25 cellular contexts compared by ENCODE assay signal in the genomic region with DNA sequence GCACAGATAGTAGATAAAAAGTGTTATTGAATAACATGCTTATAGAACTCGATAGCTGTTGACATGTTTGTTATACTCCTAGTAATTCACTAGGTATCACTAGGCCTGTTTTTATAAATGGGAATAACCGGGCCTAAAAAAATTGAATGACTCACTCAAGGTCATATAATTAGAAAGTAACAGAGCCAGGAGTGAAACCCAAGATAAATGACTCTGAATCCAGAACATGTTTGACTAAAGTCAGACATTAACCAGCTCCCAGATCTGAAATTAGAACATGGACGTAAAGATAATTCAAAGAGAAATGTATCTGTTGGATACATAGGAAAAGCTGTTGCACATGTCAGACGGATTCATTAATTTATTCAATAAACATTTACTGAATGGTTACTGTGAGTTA. TPM values are rescaled to one million over a fixed set of nuclear protein-coding genes. Genes with fewer than 3 reads are reported as not detected.
DNase-seq lines count a peak whose midpoint lies in the region; ATAC-seq and TF ChIP-seq lines count a peak whose summit lies in the region.
"Had no signal": no experiment of that assay in that cellular context is flagged by ENCODE, and none has a peak within 500 bp of the region (broad histone marks: within the 10 kb centered on the region; RNA-seq: fewer than 3 reads in every experiment).

No MANE protein-coding gene starts in this region.

- H3K27me3 Mint-ChIP-seq in activated CD8-positive, alpha-beta memory T cell treated with anti-CD3 and anti-CD28 coated beads, Interleukin-2, amount 10 ng/mL, durations not matched to agents 7 days and 5 days = no peaks in the 10 kb centered on the region
- H3K27me3 Mint-ChIP-seq: stimulated activated memory B cell treated with anti-CD40 and anti-IgM and Interleukin-4, amounts not matched to agents 10 μg/mL and 1 μg/mL and 100 μg/mL, for 72 hours had no signal

- no peak for TF ChIP-seq POLR2A in GM18505 (IDR thresholded peaks at IDR 0.05; ENCODE audit: borderline replicate concordance, extremely low read depth, insufficient read depth, insufficient read length)

- H3K4me1 Mint-ChIP-seq in activated CD8-positive, alpha-beta memory T cell treated with anti-CD3 and anti-CD28 coated beads, Interleukin-2, amount 10 ng/mL, durations not matched to agents 7 days and 5 days = no peaks in the 10 kb centered on the region
- H3K4me1 Mint-ChIP-seq: activated CD4-positive, alpha-beta memory T cell treated with anti-CD3 and anti-CD28 coated beads, Interleukin-2, amount 10 ng/mL, durations not matched to agents 7 days and 5 days; nephron; stimulated activated memory B cell treated with anti-CD40 and anti-IgM and Interleukin-4, amounts not matched to agents 10 μg/mL and 1 μg/mL and 100 μg/mL, for 72 hours had no signal

- H3K4me3 Mint-ChIP-seq in activated CD8-positive, alpha-beta memory T cell treated with anti-CD3 and anti-CD28 coated beads, Interleukin-2, amount 10 ng/mL, durations not matched to agents 7 days and 5 days = no peak overlapping the region
- H3K4me3 Mint-ChIP-seq: activated CD4-positive, alpha-beta memory T cell treated with anti-CD3 and anti-CD28 coated beads, Interleukin-2, amount 10 ng/mL, durations not matched to agents 7 days and 5 days; activated naive CD4-positive, alpha-beta T cell treated with anti-CD3 and anti-CD28 coated beads for 36 hours; nephron; stimulated activated memory B cell treated with anti-CD40 and anti-IgM and Interleukin-4, amounts not matched to agents 10 μg/mL and 1 μg/mL and 100 μg/mL, for 72 hours had no signal

- H3K9me3 Mint-ChIP-seq in activated CD8-positive, alpha-beta memory T cell treated with anti-CD3 and anti-CD28 coated beads, Interleukin-2, amount 10 ng/mL, durations not matched to agents 7 days and 5 days (ENCODE audit: low read depth) = no peaks in the 10 kb centered on the region
- H3K9me3 Mint-ChIP-seq: activated CD4-positive, alpha-beta memory T cell treated with anti-CD3 and anti-CD28 coated beads, Interleukin-2, amount 10 ng/mL, durations not matched to agents 7 days and 5 days; activated naive CD4-positive, alpha-beta T cell treated with anti-CD3 and anti-CD28 coated beads for 36 hours; nephron; stimulated activated memory B cell treated with anti-CD40 and anti-IgM and Interleukin-4, amounts not matched to agents 10 μg/mL and 1 μg/mL and 100 μg/mL, for 72 hours had no signal

- no peaks in the 10 kb centered on the region for H3K36me3 Mint-ChIP-seq in activated CD8-positive, alpha-beta memory T cell treated with anti-CD3 and anti-CD28 coated beads, Interleukin-2, amount 10 ng/mL, durations not matched to agents 7 days and 5 days
- H3K36me3 Mint-ChIP-seq: stimulated activated memory B cell treated with anti-CD40 and anti-IgM and Interleukin-4, amounts not matched to agents 10 μg/mL and 1 μg/mL and 100 μg/mL, for 72 hours had no signal

- CTCF ChIA-PET in activated CD8-positive, alpha-beta memory T cell treated with anti-CD3 and anti-CD28 coated beads, Interleukin-2, amount 10 ng/mL, durations not matched to agents 7 days and 5 days (lab: Charles Lee) = no interaction called here

- DNase-seq in LHCN-M2 (ENCODE audit: low read depth) (peak; percentile 39), fibroblast of gingiva (ENCODE audit: low read depth) (peak; percentile 15), myocyte (ENCODE audit: low read depth) (peak; percentile 65)
- DNase-seq in activated CD8-positive, alpha-beta memory T cell treated with anti-CD3 and anti-CD28 coated beads, Interleukin-2, amount 10 ng/mL, durations not matched to agents 7 days and 5 days = no peak
- DNase-seq: activated CD4-positive, alpha-beta memory T cell treated with anti-CD3 and anti-CD28 coated beads, Interleukin-2, amount 10 ng/mL, durations not matched to agents 7 days and 5 days; activated CD4-positive, CD25-positive, alpha-beta regulatory T cell treated with anti-CD3 and anti-CD28 coated beads, Interleukin-2, amount 50 U/mL, for 72 hours; activated naive CD4-positive, alpha-beta T cell treated with anti-CD3 and anti-CD28 coated beads for 36 hours; colonic mucosa; COR-L47; DMS53; effector CD4-positive, alpha-beta T cell; HCEC 1CT; Karpas-422; mammary epithelial cell; MV-4-11; NCI-H1436 treated with DMSO at 0.1 percent for 48 hours; NCI-H446; T-helper 2 cell; upper lobe of left lung had no signal

- H3K27ac Mint-ChIP-seq in activated CD8-positive, alpha-beta memory T cell treated with anti-CD3 and anti-CD28 coated beads, Interleukin-2, amount 10 ng/mL, durations not matched to agents 7 days and 5 days = no peak overlapping the region
- H3K27ac Mint-ChIP-seq: activated CD4-positive, alpha-beta memory T cell treated with anti-CD3 and anti-CD28 coated beads, Interleukin-2, amount 10 ng/mL, durations not matched to agents 7 days and 5 days; activated naive CD4-positive, alpha-beta T cell treated with anti-CD3 and anti-CD28 coated beads for 36 hours; nephron; stimulated activated memory B cell treated with anti-CD40 and anti-IgM and Interleukin-4, amounts not matched to agents 10 μg/mL and 1 μg/mL and 100 μg/mL, for 72 hours had no signal

- ATAC-seq in SK-N-SH treated with all-trans-retinoic acid at 6 μM for 48 hours = peak; percentile 74
- ATAC-seq in GM18505 (IDR thresholded peaks at IDR 0.05; ENCODE audit: unreplicated experiment) = no peak
- ATAC-seq in activated CD8-positive, alpha-beta memory T cell treated with anti-CD3 and anti-CD28 coated beads, Interleukin-2, amount 10 ng/mL, durations not matched to agents 7 days and 5 days = no peak
- no peak for ATAC-seq in HG03175 (IDR thresholded peaks at IDR 0.05; ENCODE audit: unreplicated experiment)
- ATAC-seq in GM21717 (IDR thresholded peaks at IDR 0.05; ENCODE audit: unreplicated experiment) = no peak
- ATAC-seq: stimulated activated memory B cell treated with anti-CD40 and anti-IgM and Interleukin-4, amounts not matched to agents 10 μg/mL and 1 μg/mL and 100 μg/mL, for 72 hours had no signal

TF ChIP-seq in SK-N-SH treated with all-trans-retinoic acid at 6 μM for 48 hours, 23 proteins besides CTCF, POLR2A, EP300 and RAD21:
- TF ChIP-seq, protein P1, sequence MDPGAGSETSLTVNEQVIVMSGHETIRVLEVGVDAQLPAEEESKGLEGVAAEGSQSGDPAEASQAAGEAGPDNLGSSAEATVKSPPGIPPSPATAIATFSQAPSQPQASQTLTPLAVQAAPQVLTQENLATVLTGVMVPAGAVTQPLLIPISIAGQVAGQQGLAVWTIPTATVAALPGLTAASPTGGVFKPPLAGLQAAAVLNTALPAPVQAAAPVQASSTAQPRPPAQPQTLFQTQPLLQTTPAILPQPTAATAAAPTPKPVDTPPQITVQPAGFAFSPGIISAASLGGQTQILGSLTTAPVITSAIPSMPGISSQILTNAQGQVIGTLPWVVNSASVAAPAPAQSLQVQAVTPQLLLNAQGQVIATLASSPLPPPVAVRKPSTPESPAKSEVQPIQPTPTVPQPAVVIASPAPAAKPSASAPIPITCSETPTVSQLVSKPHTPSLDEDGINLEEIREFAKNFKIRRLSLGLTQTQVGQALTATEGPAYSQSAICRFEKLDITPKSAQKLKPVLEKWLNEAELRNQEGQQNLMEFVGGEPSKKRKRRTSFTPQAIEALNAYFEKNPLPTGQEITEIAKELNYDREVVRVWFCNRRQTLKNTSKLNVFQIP (CRISPR knock-in tag; IDR thresholded peaks at IDR 0.05; ENCODE audit: borderline replicate concordance, low read depth) = no peak
- no peak for TF ChIP-seq BACH2 (CRISPR knock-in tag; IDR thresholded peaks at IDR 0.05; ENCODE audit: borderline replicate concordance)
- TF ChIP-seq OSR1 (CRISPR knock-in tag; IDR thresholded peaks at IDR 0.05) = no peak
- TF ChIP-seq PATZ1 (CRISPR knock-in tag; IDR thresholded peaks at IDR 0.05; ENCODE audit: borderline replicate concordance) = no peak
- no peak for TF ChIP-seq ZFP30 (CRISPR knock-in tag; IDR thresholded peaks at IDR 0.05)
- TF ChIP-seq GLIS3 (CRISPR knock-in tag; IDR thresholded peaks at IDR 0.05) = no peak
- peak; percentile 58; the same call in 1 of the 2 replicates for TF ChIP-seq ISL1 (CRISPR knock-in tag; IDR thresholded peaks at IDR 0.05)
- no peak for TF ChIP-seq ESRRG (CRISPR knock-in tag; IDR thresholded peaks at IDR 0.05)
- no peak for TF ChIP-seq CSDC2 (CRISPR knock-in tag; IDR thresholded peaks at IDR 0.05)
- TF ChIP-seq ZC3H10 (CRISPR knock-in tag; IDR thresholded peaks at IDR 0.05) = peak; percentile 60; the same call in 1 of the 2 replicates
- no peak for TF ChIP-seq ZNF70 (CRISPR knock-in tag; IDR thresholded peaks at IDR 0.05)
- TF ChIP-seq ARNTL (CRISPR knock-in tag; IDR thresholded peaks at IDR 0.05; ENCODE audit: borderline replicate concordance, low read depth) = no peak
- no peak for TF ChIP-seq ZNF8 (CRISPR knock-in tag; IDR thresholded peaks at IDR 0.05)

RNA-seq across cellular contexts. Expression of gene RGS17, which starts 26.9 kb away (rescaled TPM):
- total RNA-seq in LHCN-M2 (2014; rRNA removed) (33.6 and 39.4 TPM in 2 replicates), myocyte (4.7 and 6.7 TPM in 2 replicates)
- 1.2 TPM for polyA plus RNA-seq in LHCN-M2 (2012)
- polyA plus RNA-seq in myocyte (2012) = 0.43 TPM
- not detected for total RNA-seq in activated CD8-positive, alpha-beta memory T cell treated with anti-CD3 and anti-CD28 coated beads, Interleukin-2, amount 10 ng/mL, durations not matched to agents 7 days and 5 days
- total RNA-seq: activated naive CD4-positive, alpha-beta T cell treated with anti-CD3 and anti-CD28 coated beads for 36 hours had no signal
